ENCODE assay signal across 19 cellular contexts in genomic region chr1:234582186-234582585, GRCh38. TPM values are rescaled to one million over a fixed set of nuclear protein-coding genes. Genes with fewer than 3 reads are reported as not detected.
A peak's percentile ranks its signal among the peaks of the same experiment; 100 is the strongest.
DNase-seq lines count a peak whose midpoint lies in the region; ATAC-seq and TF ChIP-seq lines count a peak whose summit lies in the region.
"Had no signal": no experiment of that assay in that cellular context is flagged by ENCODE, and none has a peak within 500 bp of the region (broad histone marks: within the 10 kb centered on the region; RNA-seq: fewer than 3 reads in every experiment).

No MANE protein-coding gene starts in this region.

- no peak overlapping the region for H3K9ac ChIP-seq in duodenal mucosa (ENCODE audit: low read depth in 1 of 2, low read length in 2 of 2)
- H3K9ac ChIP-seq: parathyroid adenoma had no signal

- H3K4me1 ChIP-seq in duodenal mucosa (ENCODE audit: control insufficient read depth in 1 of 2, insufficient read depth in 2 of 2, low read length in 2 of 2) (peaks cover 0 to 3% of the 10 kb centered on the region in 2 donors), right atrium auricular region (peaks cover 0 to 54% of the 10 kb centered on the region in 2 donors)
- H3K4me1 ChIP-seq: parathyroid adenoma had no signal

- TF ChIP-seq CTCF in right atrium auricular region (IDR thresholded peaks at IDR 0.05) = no peak
- no peak for TF ChIP-seq CTCF in type B pancreatic cell (conservative IDR thresholded peaks at IDR 0.05)

- no peaks in the 10 kb centered on the region for H3K27me3 Mint-ChIP-seq in type B pancreatic cell
- H3K27me3 Mint-ChIP-seq: CD4-positive, alpha-beta T cell had no signal

- H3K27me3 ChIP-seq in duodenal mucosa (ENCODE audit: control insufficient read depth in 1 of 2, insufficient read depth in 2 of 2, low read length in 2 of 2) (no peaks in the 10 kb centered on the region), right atrium auricular region (no peaks in the 10 kb centered on the region)

- DNase-seq in right atrium auricular region (ENCODE audit: low spot score) (peak; percentile 59), sciatic nerve (ENCODE audit: low spot score) (no peak), type B pancreatic cell (ENCODE audit: extremely low spot score, unreplicated experiment) (no peak)
- no peak for DNase-seq in activated CD4-positive, CD25-positive, alpha-beta regulatory T cell treated with anti-CD3 and anti-CD28 coated beads, Interleukin-2, amount 50 U/mL, for 72 hours
- DNase-seq in stimulated activated CD4-positive, alpha-beta T cell treated with anti-CD3 and anti-CD28 coated beads, Interleukin-4, amount 100 ng/mL, for 1 hour = no peak
- DNase-seq: activated CD4-positive, alpha-beta T cell treated with anti-CD3 and anti-CD28 coated beads for 36 hours; CD4-positive, alpha-beta T cell; DMS153; NCI-H1105 treated with DMSO at 0.1 percent for 48 hours; NCI-H2107; stimulated activated CD4-positive, alpha-beta T cell treated with anti-CD3 and anti-CD28 coated beads, Interleukin-4, amount 100 ng/mL, for 4 hours; SW 1271 had no signal

- no peak overlapping the region for H3K27ac Mint-ChIP-seq in type B pancreatic cell
- H3K27ac Mint-ChIP-seq: activated CD4-positive, alpha-beta T cell treated with anti-CD3 and anti-CD28 coated beads for 36 hours; activated naive CD4-positive, alpha-beta T cell treated with anti-CD3 and anti-CD28 coated beads, Interleukin-2, amount 50 U/mL, for 72 hours; CD4-positive, alpha-beta T cell had no signal

- intact Hi-C loops in sciatic nerve (cut with DNase I) = loop anchor here (5.0 to 10.0 kb wide), 2 partner anchors 47 to 1195 kb away; no protein-coding TSS in a partner anchor

- peak overlapping the region; percentile 3 for H3K4me3 Mint-ChIP-seq in type B pancreatic cell
- H3K4me3 Mint-ChIP-seq: activated CD4-positive, alpha-beta T cell treated with anti-CD3 and anti-CD28 coated beads for 36 hours; CD4-positive, alpha-beta T cell had no signal

- H3K36me3 Mint-ChIP-seq in type B pancreatic cell = no peaks in the 10 kb centered on the region
- H3K36me3 Mint-ChIP-seq: activated naive CD4-positive, alpha-beta T cell treated with anti-CD3 and anti-CD28 coated beads, Interleukin-2, amount 50 U/mL, for 72 hours had no signal

- H3K27ac ChIP-seq in duodenal mucosa (ENCODE audit: low read depth, low read length) (peak overlapping the region; percentile 22), right atrium auricular region (peak overlapping the region; percentile 79 to 93)
- H3K27ac ChIP-seq: parathyroid adenoma, RWPE1 had no signal

- ATAC-seq in sciatic nerve (peak; percentile 33), SK-N-SH treated with all-trans-retinoic acid at 6 μM for 48 hours (no peak)
- ATAC-seq: activated CD4-positive, alpha-beta T cell treated with anti-CD3 and anti-CD28 coated beads for 36 hours; activated naive CD4-positive, alpha-beta T cell treated with anti-CD3 and anti-CD28 coated beads, Interleukin-2, amount 50 U/mL, for 72 hours; HepG2 had no signal

- no peaks in the 10 kb centered on the region for H3K9me3 Mint-ChIP-seq in type B pancreatic cell
- H3K9me3 Mint-ChIP-seq: activated naive CD4-positive, alpha-beta T cell treated with anti-CD3 and anti-CD28 coated beads, Interleukin-2, amount 50 U/mL, for 72 hours; CD4-positive, alpha-beta T cell had no signal

- H3K36me3 ChIP-seq in duodenal mucosa (ENCODE audit: control insufficient read depth in 1 of 2, insufficient read depth in 2 of 2, low read length in 2 of 2) (no peaks in the 10 kb centered on the region), right atrium auricular region (no peaks in the 10 kb centered on the region)

- no peaks in the 10 kb centered on the region for H3K9me3 ChIP-seq in duodenal mucosa (ENCODE audit: control insufficient read depth in 1 of 2, low read length in 2 of 2)
- H3K9me3 ChIP-seq in right atrium auricular region = no peaks in the 10 kb centered on the region

- H3K4me3 ChIP-seq in duodenal mucosa (ENCODE audit: low read depth in 1 of 2, low read length in 2 of 2) (no peak overlapping the region), right atrium auricular region (no peak overlapping the region)
- H3K4me3 ChIP-seq: lung had no signal

- H3K4me1 Mint-ChIP-seq in type B pancreatic cell (ENCODE audit: unreplicated experiment) = peaks cover 41% of the 10 kb centered on the region
- H3K4me1 Mint-ChIP-seq: activated CD4-positive, alpha-beta T cell treated with anti-CD3 and anti-CD28 coated beads for 36 hours had no signal

TF ChIP-seq in SK-N-SH treated with all-trans-retinoic acid at 6 μM for 48 hours, 23 proteins besides CTCF, POLR2A, EP300 and RAD21:
- no peak for TF ChIP-seq ZNF70 (CRISPR knock-in tag; IDR thresholded peaks at IDR 0.05)
- TF ChIP-seq RARB (CRISPR knock-in tag; IDR thresholded peaks at IDR 0.05) = no peak
- TF ChIP-seq ZFP30 (CRISPR knock-in tag; IDR thresholded peaks at IDR 0.05) = no peak
- TF ChIP-seq CSRNP3 (CRISPR knock-in tag; IDR thresholded peaks at IDR 0.05) = no peak
- TF ChIP-seq SNAI2 (CRISPR knock-in tag; IDR thresholded peaks at IDR 0.05) = no peak
- no peak for TF ChIP-seq ISL1 (CRISPR knock-in tag; IDR thresholded peaks at IDR 0.05)
- no peak for TF ChIP-seq POU6F1 (CRISPR knock-in tag; IDR thresholded peaks at IDR 0.05; ENCODE audit: borderline replicate concordance, low read depth)
- TF ChIP-seq CSDC2 (CRISPR knock-in tag; IDR thresholded peaks at IDR 0.05) = no peak
- TF ChIP-seq GLIS3 (CRISPR knock-in tag; IDR thresholded peaks at IDR 0.05) = no peak
- TF ChIP-seq TOX (CRISPR knock-in tag; IDR thresholded peaks at IDR 0.05; ENCODE audit: borderline replicate concordance) = no peak
- no peak for TF ChIP-seq PATZ1 (CRISPR knock-in tag; IDR thresholded peaks at IDR 0.05; ENCODE audit: borderline replicate concordance)

RNA-seq across cellular contexts. Expression of gene IRF2BP2, which starts 27.8 kb away (rescaled TPM):
- 10 to 100 TPM; 74.5 to 76.3 TPM for total RNA-seq in right atrium auricular region
- 142 TPM for total RNA-seq in sciatic nerve
- total RNA-seq in type B pancreatic cell (ENCODE audit: low replicate concordance) = 181 and 202 TPM in 2 replicates
